13 cellular contexts compared by ENCODE assay signal in genomic region chr6:166656269-166657206, GRCh38. TPM values are rescaled to one million over a fixed set of nuclear protein-coding genes. Genes with fewer than 3 reads are reported as not detected.
DNase-seq lines count a peak whose midpoint lies in the region; ATAC-seq and TF ChIP-seq lines count a peak whose summit lies in the region.
"Had no signal": no experiment of that assay in that cellular context is flagged by ENCODE, and none has a peak within 500 bp of the region (broad histone marks: within the 10 kb centered on the region; RNA-seq: fewer than 3 reads in every experiment).

No MANE protein-coding gene starts in this region.

- POLR2A ChIA-PET in CD8-positive, alpha-beta T cell (lab: Charles Lee), result no interaction called here

- CTCF ChIA-PET in CD8-positive, alpha-beta T cell (lab: Charles Lee), result no interaction called here

- peaks cover 13% of the 10 kb centered on the region for H3K4me1 Mint-ChIP-seq in CD8-positive, alpha-beta T cell (ENCODE audit: low read depth)
- peaks cover 6 to 13% (median 12%) of the 10 kb centered on the region in 3 donors for H3K4me1 Mint-ChIP-seq in IgD-negative memory B cell
- H3K4me1 Mint-ChIP-seq in activated T-helper 1 cell treated with anti-CD3 and anti-CD28 coated beads, Interleukin-12 subunit alpha, Interleukin-12 subunit beta, Interleukin-2, Interleukin-4 antibody, amounts not matched to agents 30 ng/mL and 10 ng/mL and 1 ng/mL, durations not matched to agents 14 hours and 24 hours and 36 hours (ENCODE audit: low read depth), result peaks cover 9% of the 10 kb centered on the region

- no peaks in the 10 kb centered on the region for H3K9me3 Mint-ChIP-seq in CD8-positive, alpha-beta T cell
- H3K9me3 Mint-ChIP-seq in IgD-negative memory B cell, result no peaks in the 10 kb centered on the region
- H3K9me3 Mint-ChIP-seq in activated T-helper 1 cell treated with anti-CD3 and anti-CD28 coated beads, Interleukin-12 subunit alpha, Interleukin-12 subunit beta, Interleukin-2, Interleukin-4 antibody, amounts not matched to agents 30 ng/mL and 10 ng/mL and 1 ng/mL, durations not matched to agents 14 hours and 24 hours and 36 hours, result no peaks in the 10 kb centered on the region

- no peak overlapping the region for H3K27ac Mint-ChIP-seq in CD8-positive, alpha-beta T cell
- H3K27ac Mint-ChIP-seq in IgD-negative memory B cell, result no peak overlapping the region
- no peak overlapping the region for H3K27ac Mint-ChIP-seq in activated T-helper 1 cell treated with anti-CD3 and anti-CD28 coated beads, Interleukin-12 subunit alpha, Interleukin-12 subunit beta, Interleukin-2, Interleukin-4 antibody, amounts not matched to agents 30 ng/mL and 10 ng/mL and 1 ng/mL, durations not matched to agents 14 hours and 24 hours and 36 hours

- no peaks in the 10 kb centered on the region for H3K4me1 ChIP-seq in CD8-positive, alpha-beta T cell (ENCODE audit: insufficient read depth, low read length)

- no peak for ATAC-seq in CD8-positive, alpha-beta T cell
- ATAC-seq in omental fat pad (ENCODE audit: low FRiP score) (peak; percentile 23), GM18858 (IDR thresholded peaks at IDR 0.05; ENCODE audit: unreplicated experiment) (no peak), HG03571 (IDR thresholded peaks at IDR 0.05; ENCODE audit: unreplicated experiment) (no peak)

- H3K9me3 ChIP-seq in CD8-positive, alpha-beta T cell (ENCODE audit: low read length), result no peaks in the 10 kb centered on the region
- H3K9me3 ChIP-seq: right atrium auricular region had no signal

- peak overlapping the region; percentile 44 for H3K4me3 Mint-ChIP-seq in CD8-positive, alpha-beta T cell
- H3K4me3 Mint-ChIP-seq in IgD-negative memory B cell, result peak overlapping the region; percentile 65 to 89 (median 73)
- no peak overlapping the region for H3K4me3 Mint-ChIP-seq in activated T-helper 1 cell treated with anti-CD3 and anti-CD28 coated beads, Interleukin-12 subunit alpha, Interleukin-12 subunit beta, Interleukin-2, Interleukin-4 antibody, amounts not matched to agents 30 ng/mL and 10 ng/mL and 1 ng/mL, durations not matched to agents 14 hours and 24 hours and 36 hours

- H3K36me3 ChIP-seq in CD8-positive, alpha-beta T cell (ENCODE audit: insufficient read depth, low read length), result no peaks in the 10 kb centered on the region
- H3K36me3 ChIP-seq: right atrium auricular region had no signal

- peaks cover 24% of the 10 kb centered on the region for H3K27me3 Mint-ChIP-seq in CD8-positive, alpha-beta T cell (ENCODE audit: low read depth)
- peaks cover 13% of the 10 kb centered on the region for H3K27me3 Mint-ChIP-seq in IgD-negative memory B cell
- peaks cover 3% of the 10 kb centered on the region for H3K27me3 Mint-ChIP-seq in activated T-helper 1 cell treated with anti-CD3 and anti-CD28 coated beads, Interleukin-12 subunit alpha, Interleukin-12 subunit beta, Interleukin-2, Interleukin-4 antibody, amounts not matched to agents 30 ng/mL and 10 ng/mL and 1 ng/mL, durations not matched to agents 14 hours and 24 hours and 36 hours (ENCODE audit: insufficient read depth)

- H3K4me3 ChIP-seq in CD8-positive, alpha-beta T cell (ENCODE audit: low read depth, low read length), result no peak overlapping the region
- H3K4me3 ChIP-seq: right atrium auricular region, SK-N-MC had no signal

- H3K27ac ChIP-seq in CD8-positive, alpha-beta T cell (ENCODE audit: low read depth, low read length), result no peak overlapping the region
- H3K27ac ChIP-seq: SK-N-MC had no signal

- H3K27me3 ChIP-seq in CD8-positive, alpha-beta T cell (ENCODE audit: insufficient read depth, low read length), result peaks cover 3% of the 10 kb centered on the region
- H3K27me3 ChIP-seq: right atrium auricular region had no signal

- intact Hi-C loops in CD8-positive, alpha-beta T cell (cut with DNase I, micrococcal nuclease), result no loop called here
- intact Hi-C loops in activated T-helper 1 cell treated with anti-CD3 and anti-CD28 coated beads, Interleukin-12 subunit alpha, Interleukin-12 subunit beta, Interleukin-2, Interleukin-4 antibody, amounts not matched to agents 30 ng/mL and 10 ng/mL and 1 ng/mL, durations not matched to agents 14 hours and 24 hours and 36 hours (cut with micrococcal nuclease), result no loop called here

- no peaks in the 10 kb centered on the region for H3K36me3 Mint-ChIP-seq in CD8-positive, alpha-beta T cell
- H3K36me3 Mint-ChIP-seq in IgD-negative memory B cell, result peaks cover 6% of the 10 kb centered on the region
- no peaks in the 10 kb centered on the region for H3K36me3 Mint-ChIP-seq in activated T-helper 1 cell treated with anti-CD3 and anti-CD28 coated beads, Interleukin-12 subunit alpha, Interleukin-12 subunit beta, Interleukin-2, Interleukin-4 antibody, amounts not matched to agents 30 ng/mL and 10 ng/mL and 1 ng/mL, durations not matched to agents 14 hours and 24 hours and 36 hours (ENCODE audit: low read depth)

- no peak for DNase-seq in CD8-positive, alpha-beta T cell
- peak; percentile 19 for DNase-seq in glomerular visceral epithelial cell (ENCODE audit: extremely low spot score)
- DNase-seq in omental fat pad (ENCODE audit: low spot score), result no peak
- no peak for DNase-seq in NCI-H82 (lab: John Stamatoyannopoulos, UW)
- no peak for DNase-seq in activated T-helper 1 cell treated with anti-CD3 and anti-CD28 coated beads, Interleukin-12 subunit alpha, Interleukin-12 subunit beta, Interleukin-2, Interleukin-4 antibody, amounts not matched to agents 30 ng/mL and 10 ng/mL and 1 ng/mL, durations not matched to agents 14 hours and 24 hours and 36 hours (ENCODE audit: low spot score)
- DNase-seq: effector memory CD4-positive, alpha-beta T cell; NCI-H526 treated with DMSO at 0.1 percent for 48 hours; stimulated activated CD8-positive, alpha-beta memory T cell treated with anti-CD3 and anti-CD28 coated beads, Interleukin-4, amount 100 ng/mL, for 48 hours had no signal

- TF ChIP-seq CTCF in CD8-positive, alpha-beta T cell (IDR thresholded peaks at IDR 0.05), result no peak
- TF ChIP-seq CTCF in omental fat pad (IDR thresholded peaks at IDR 0.05), result no peak

RNA-seq across cellular contexts. Expression of gene RPS6KA2, which starts 29.5 kb away (rescaled TPM):
- total RNA-seq in CD8-positive, alpha-beta T cell, result 1 to 10 TPM; 2.2 TPM
- polyA plus RNA-seq in IgD-negative memory B cell, result 4.9 TPM
- total RNA-seq in omental fat pad, result 10 to 100 TPM; 52.1 to 84.8 (median 58.7) TPM
- total RNA-seq in activated T-helper 1 cell treated with anti-CD3 and anti-CD28 coated beads, Interleukin-12 subunit alpha, Interleukin-12 subunit beta, Interleukin-2, Interleukin-4 antibody, amounts not matched to agents 30 ng/mL and 10 ng/mL and 1 ng/mL, durations not matched to agents 14 hours and 24 hours and 36 hours, result 2.0 and 2.7 TPM in 2 replicates

Comparison
In these comparisons a context has a peak if more than half of its experiments do, and no peak if none do; other contexts are left out.
1. RNA of gene RPS6KA2, which starts 29.5 kb away (total RNA-seq): 52.1 to 84.8 TPM in omental fat pad; 2.2 TPM in CD8-positive, alpha-beta T cell and 2.0 to 2.7 TPM in activated T-helper 1 cell treated with anti-CD3 and anti-CD28 coated beads, Interleukin-12 subunit alpha, Interleukin-12 subunit beta, Interleukin-2, Interleukin-4 antibody, amounts not matched to agents 30 ng/mL and 10 ng/mL and 1 ng/mL, durations not matched to agents 14 hours and 24 hours and 36 hours; every median in the first group is over 10 times any median in the second.